ENCODE assay signal across 12 cellular contexts in genomic region chr18:54284535-54284934, GRCh38. TPM values are rescaled to one million over a fixed set of nuclear protein-coding genes. Genes with fewer than 3 reads are reported as not detected.
DNase-seq lines count a peak whose midpoint lies in the region; ATAC-seq and TF ChIP-seq lines count a peak whose summit lies in the region.
"Had no signal": no experiment of that assay in that cellular context is flagged by ENCODE, and none has a peak within 500 bp of the region (broad histone marks: within the 10 kb centered on the region; RNA-seq: fewer than 3 reads in every experiment).

No MANE protein-coding gene starts in this region.

- peak overlapping the region; percentile 12 for H3K27ac ChIP-seq in left ventricle myocardium inferior (replicated peaks)
- H3K27ac ChIP-seq in right cardiac atrium (ENCODE audit: low read length), result no peak overlapping the region
- H3K27ac ChIP-seq in thymus (ENCODE audit: low read depth), result peak overlapping the region; percentile 65
- H3K27ac ChIP-seq: BLaER1, right lobe of liver, suprapubic skin had no signal

- H3K36me3 ChIP-seq in left ventricle myocardium inferior (peaks cover 80% of the 10 kb centered on the region), thymus (ENCODE audit: control insufficient read depth, insufficient read depth) (peaks cover 13% of the 10 kb centered on the region)

- no peak for DNase-seq in left ventricle myocardium inferior
- no peak for DNase-seq in right cardiac atrium
- DNase-seq in HUDEP-2 (lab: John Stamatoyannopoulos, UW; ENCODE audit: unreplicated experiment in 76 of 76), result no peak
- no peak for DNase-seq in HK-2 (ENCODE audit: unreplicated experiment)
- DNase-seq in islet precursor cell, result no peak
- DNase-seq: NCI-H1436, right lobe of liver had no signal

- no peak for TF ChIP-seq CTCF in left ventricle myocardium inferior (IDR thresholded peaks at IDR 0.05; ENCODE audit: borderline replicate concordance)

- ATAC-seq in right cardiac atrium (no peak), HG02610 (IDR thresholded peaks at IDR 0.05; ENCODE audit: unreplicated experiment) (peak; percentile 30), HG03521 (IDR thresholded peaks at IDR 0.05; ENCODE audit: unreplicated experiment) (peak; percentile 31)

- H3K9me3 ChIP-seq in left ventricle myocardium inferior (replicated peaks) (peaks cover 8% of the 10 kb centered on the region), right cardiac atrium (ENCODE audit: control insufficient read depth, low read length) (no peaks in the 10 kb centered on the region), thymus (ENCODE audit: control insufficient read depth) (no peaks in the 10 kb centered on the region)
- H3K9me3 ChIP-seq: right lobe of liver, suprapubic skin had no signal

- H3K4me1 ChIP-seq in left ventricle myocardium inferior (peaks cover 15% of the 10 kb centered on the region), right cardiac atrium (ENCODE audit: control insufficient read depth, insufficient read depth, low read length) (no peaks in the 10 kb centered on the region), thymus (ENCODE audit: control insufficient read depth, insufficient read depth, low read length) (peaks cover 6% of the 10 kb centered on the region)
- H3K4me1 ChIP-seq: BLaER1, right lobe of liver, suprapubic skin had no signal

- intact Hi-C loops in left ventricle myocardium inferior (cut with micrococcal nuclease), result no loop called here
- intact Hi-C loops in right cardiac atrium (cut with DNase I), result no loop called here

- H3K27me3 ChIP-seq in left ventricle myocardium inferior (ENCODE audit: low read depth), result no peaks in the 10 kb centered on the region
- no peaks in the 10 kb centered on the region for H3K27me3 ChIP-seq in right cardiac atrium (ENCODE audit: control insufficient read depth, insufficient read depth)
- H3K27me3 ChIP-seq in thymus (ENCODE audit: control insufficient read depth, insufficient read depth), result no peaks in the 10 kb centered on the region
- H3K27me3 ChIP-seq: BLaER1, right lobe of liver, suprapubic skin had no signal

- 95% methylated on average over 3 of the region's 3 CpGs for WGBS in right cardiac atrium
- 86% methylated on average over 3 of the region's 3 CpGs for WGBS in thymus

- no peak overlapping the region for H3K4me3 ChIP-seq in left ventricle myocardium inferior
- no peak overlapping the region for H3K4me3 ChIP-seq in right cardiac atrium (ENCODE audit: low read length)
- no peak overlapping the region for H3K4me3 ChIP-seq in thymus (ENCODE audit: low read length)
- H3K4me3 ChIP-seq: BLaER1, right lobe of liver, suprapubic skin had no signal

RNA-seq across cellular contexts. Expression of gene POLI, which starts 15.2 kb away (rescaled TPM):
- total RNA-seq in left ventricle myocardium inferior (17.8 TPM), right cardiac atrium (10 to 100 TPM; 21.6 to 30.0 (median 27.4) TPM)
- polyA plus RNA-seq in right cardiac atrium (9.8 TPM), thymus (56.9 TPM)

Comparison
In these comparisons a context has a peak if more than half of its experiments do, and no peak if none do; other contexts are left out.
1. ATAC-seq: peak in HG02610 (single experiment) and HG03521 (single experiment); none in right cardiac atrium (0 of 2).